Comparison of ENCODE assay signal across 10 cellular contexts in the genomic region with DNA sequence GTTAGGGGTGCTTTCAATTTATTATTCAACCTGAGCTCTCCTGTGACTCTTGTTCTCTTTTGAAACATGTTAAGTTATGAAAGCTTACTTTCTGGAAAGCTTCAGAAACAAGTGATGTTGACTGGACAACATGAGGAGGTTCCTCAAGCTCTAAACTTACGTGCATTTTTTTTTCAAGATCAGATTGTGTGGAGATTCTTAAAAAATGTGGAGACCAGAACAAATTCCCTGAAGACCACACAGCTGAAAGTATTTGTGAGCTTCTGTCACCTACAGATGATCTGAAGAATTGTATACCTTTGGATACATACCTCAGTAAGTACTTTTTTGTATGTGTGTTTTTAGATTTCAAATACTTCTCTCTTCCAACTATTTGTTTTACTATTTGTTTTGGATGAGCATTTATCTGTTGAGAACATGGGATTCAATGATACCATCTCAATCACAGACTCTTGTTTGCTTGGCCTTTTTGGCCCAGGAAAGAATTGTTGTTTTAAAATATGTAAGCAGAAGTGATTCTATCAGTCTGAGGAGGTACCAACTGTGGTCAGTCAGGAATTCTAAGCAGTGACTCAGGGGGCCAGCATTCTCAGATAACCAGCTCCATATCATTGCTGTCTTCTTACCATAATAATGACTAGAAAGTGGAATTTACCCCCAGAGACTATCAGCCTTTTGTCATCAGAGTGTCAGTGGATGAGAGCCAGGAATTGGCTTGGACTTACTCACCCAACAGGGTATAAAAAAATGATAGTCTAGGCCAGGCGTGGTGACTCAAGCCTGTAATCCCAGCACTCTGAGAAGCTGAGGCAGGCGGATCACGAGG. TPM values are rescaled to one million over a fixed set of nuclear protein-coding genes. Genes with fewer than 3 reads are reported as not detected.
A peak's percentile ranks its signal among the peaks of the same experiment; 100 is the strongest.
DNase-seq lines count a peak whose midpoint lies in the region; ATAC-seq, FAIRE-seq and TF ChIP-seq lines count a peak whose summit lies in the region.
"Had no signal": no experiment of that assay in that cellular context is flagged by ENCODE, and none has a peak within 500 bp of the region (broad histone marks: within the 10 kb centered on the region; RNA-seq: fewer than 3 reads in every experiment).

No MANE protein-coding gene starts in this region.

- peaks cover 56% of the 10 kb centered on the region for H3F3A ChIP-seq in SK-N-SH (replicated peaks; ENCODE audit: insufficient read depth)

- no peaks in the 10 kb centered on the region for H3K9me3 ChIP-seq in SK-N-SH
- no peaks in the 10 kb centered on the region for H3K9me3 ChIP-seq in skeletal muscle satellite cell (replicated peaks; ENCODE audit: low read length)
- no peaks in the 10 kb centered on the region for H3K9me3 ChIP-seq in CD4-positive, alpha-beta T cell (ENCODE audit: control insufficient read depth, low read length)

- TF ChIP-seq CTCF in SK-N-SH (IDR thresholded peaks at IDR 0.05), result no peak
- TF ChIP-seq CTCF in foreskin fibroblast (IDR thresholded peaks at IDR 0.05; ENCODE audit: low read depth, low read length), result no peak
- TF ChIP-seq CTCF in CD4-positive, alpha-beta T cell (IDR thresholded peaks at IDR 0.05), result no peak

- H3K4me3 Mint-ChIP-seq in CD4-positive, alpha-beta T cell, result no peak overlapping the region
- H3K4me3 Mint-ChIP-seq: central memory CD8-positive, alpha-beta T cell; memory B cell had no signal

- no peak overlapping the region for H3K27ac Mint-ChIP-seq in CD4-positive, alpha-beta T cell

- no peaks in the 10 kb centered on the region for H3K27me3 Mint-ChIP-seq in CD4-positive, alpha-beta T cell
- H3K27me3 Mint-ChIP-seq: central memory CD8-positive, alpha-beta T cell; memory B cell had no signal

- peak; percentile 64 for DNase-seq in H4 (ENCODE audit: low spot score)
- DNase-seq in SK-N-SH, result no peak
- DNase-seq in foreskin fibroblast, result peak; percentile 98
- no peak for DNase-seq in NCI-H524 (lab: John Stamatoyannopoulos, UW)
- no peak for DNase-seq in stimulated activated naive CD8-positive, alpha-beta T cell treated with anti-CD3 and anti-CD28 coated beads, Interleukin-15, Interleukin-2, amounts not matched to agents 100 U/mL and 50 U/mL, for 24 hours
- no peak for DNase-seq in GM12892 (ENCODE audit: insufficient read length)
- DNase-seq in CD4-positive, alpha-beta T cell, result no peak

- CTCF ChIA-PET in SK-N-SH (lab: Yijun Ruan, JAX), result interaction anchor here (0.5 to 6.4 kb wide), 34 partner anchors 10 to 422 kb away, joined by 3 to 167 read pairs (median 4); a partner anchor contains a TSS
- CTCF ChIA-PET in CD4-positive, alpha-beta T cell (lab: Charles Lee), result interaction anchor here (0.6 to 10.0 kb wide), 11 partner anchors 10 to 104 kb away, joined by 3 to 122 read pairs (median 8); a partner anchor contains a TSS

- H3K27me3 ChIP-seq in SK-N-SH (ENCODE audit: insufficient read depth) (no peaks in the 10 kb centered on the region), skeletal muscle satellite cell (ENCODE audit: control insufficient read depth, insufficient read depth, low read length) (no peaks in the 10 kb centered on the region)
- H3K27me3 ChIP-seq in CD4-positive, alpha-beta T cell (ENCODE audit: control insufficient read depth, insufficient read depth, low read length), result no peaks in the 10 kb centered on the region

- POLR2A ChIA-PET in SK-N-SH (lab: Yijun Ruan, JAX), result no interaction called here
- POLR2A ChIA-PET in CD4-positive, alpha-beta T cell (lab: Charles Lee), result interaction anchor here (1.1 to 2.3 kb wide), 6 partner anchors 42 to 88 kb away, joined by 4 to 11 read pairs (median 7); a partner anchor contains a TSS

- peak overlapping the region; percentile 77 to 90; a peak in 3 of 4 replicates for H3K27ac ChIP-seq in SK-N-SH (ENCODE audit: low read depth in 2 of 2, low read length in 1 of 2)
- no peak overlapping the region for H3K27ac ChIP-seq in CD4-positive, alpha-beta T cell (ENCODE audit: low read depth, low read length)

- no peak for FAIRE-seq in GM12892 (lab: Jason Lieb, UNC)

- H3K4me1 Mint-ChIP-seq in CD4-positive, alpha-beta T cell (ENCODE audit: low read depth), result peaks cover 10% of the 10 kb centered on the region

- 9% methylated on average over 4 of the region's 4 CpGs for WGBS in SK-N-SH (ENCODE audit: low lambda C conversion rate)

- H3K9ac ChIP-seq in SK-N-SH (peak overlapping the region; percentile 22; the same call in 1 of the 2 replicates), skeletal muscle satellite cell (ENCODE audit: low read depth, low read length) (peak overlapping the region; percentile 38)

- peak; percentile 56 to 99 for TF ChIP-seq EP300 in SK-N-SH (IDR thresholded peaks at IDR 0.05; ENCODE audit: borderline replicate concordance in 1 of 2, low read depth in 1 of 2, low read length in 1 of 2)

- H3K4me1 ChIP-seq in SK-N-SH (ENCODE audit: control insufficient read depth in 1 of 2, insufficient read depth in 2 of 2, low read depth in 1 of 2, low read length in 1 of 2) (peaks cover 0 to 32% of the 10 kb centered on the region in 2 experiments; a peak in 3 of 4 replicates), skeletal muscle satellite cell (ENCODE audit: control insufficient read depth, insufficient read depth, low read length) (peaks cover 40% of the 10 kb centered on the region)

- ATAC-seq in stimulated activated naive CD8-positive, alpha-beta T cell treated with anti-CD3 and anti-CD28 coated beads, Interleukin-15, Interleukin-2, amounts not matched to agents 100 U/mL and 50 U/mL, for 24 hours, result no peak
- ATAC-seq in CD4-positive, alpha-beta T cell (ENCODE audit: poor library complexity), result no peak

- H3K4me2 ChIP-seq in SK-N-SH (peak overlapping the region; percentile 8; the same call in 1 of the 2 replicates), skeletal muscle satellite cell (ENCODE audit: low read length) (peak overlapping the region; percentile 31)

- H3K36me3 ChIP-seq in SK-N-SH (replicated peaks in 1 of 2; ENCODE audit: control insufficient read depth in 1 of 2, insufficient read depth in 2 of 2, low read length in 1 of 2) (peaks cover 7 to 16% of the 10 kb centered on the region in 2 experiments), skeletal muscle satellite cell (ENCODE audit: insufficient read depth, low read length) (peaks cover 3% of the 10 kb centered on the region)

- no peak overlapping the region for H2AFZ ChIP-seq in SK-N-SH (ENCODE audit: low read depth)

- no peaks in the 10 kb centered on the region for H3K9me2 ChIP-seq in SK-N-SH

- intact Hi-C loops in CD4-positive, alpha-beta T cell (cut with DNase I, micrococcal nuclease), result loop anchor here in 1 of 2 experiments (2.0 kb wide), 1 partner anchor 35 kb away; a partner anchor contains a TSS

- no peaks in the 10 kb centered on the region for H4K20me1 ChIP-seq in SK-N-SH (ENCODE audit: insufficient read depth)

- H3K36me3 Mint-ChIP-seq in CD4-positive, alpha-beta T cell (ENCODE audit: low read depth), result peaks cover 16% of the 10 kb centered on the region
- H3K36me3 Mint-ChIP-seq: memory B cell had no signal

- no peaks in the 10 kb centered on the region for H3K9me3 Mint-ChIP-seq in CD4-positive, alpha-beta T cell
- H3K9me3 Mint-ChIP-seq: central memory CD8-positive, alpha-beta T cell; memory B cell had no signal

- no peak for TF ChIP-seq POLR2A in GM12892 (IDR thresholded peaks at IDR 0.05; ENCODE audit: low read depth, low read length)

- no peaks in the 10 kb centered on the region for H3K79me2 ChIP-seq in SK-N-SH (ENCODE audit: insufficient read depth)

- H3K4me3 ChIP-seq in SK-N-SH (ENCODE audit: low read depth in 2 of 2, low read length in 1 of 2) (no peak overlapping the region), foreskin fibroblast (ENCODE audit: low read depth in 1 of 2, low read length in 2 of 2) (no peak overlapping the region), skeletal muscle satellite cell (ENCODE audit: low read length) (no peak overlapping the region)

- no peak for TF ChIP-seq RAD21 in SK-N-SH (IDR thresholded peaks at IDR 0.05; ENCODE audit: low read length)

TF ChIP-seq in SK-N-SH, 30 proteins besides CTCF, POLR2A, EP300 and RAD21 (continues in another document):
- peak; percentile 94 for TF ChIP-seq FOXM1 (IDR thresholded peaks at IDR 0.05; ENCODE audit: low read depth)
- TF ChIP-seq ELF1 (IDR thresholded peaks at IDR 0.05), result peak; percentile 33; the same call in 1 of the 2 replicates
- TF ChIP-seq TEAD4 (IDR thresholded peaks at IDR 0.05; ENCODE audit: borderline replicate concordance, insufficient read depth), result peak; percentile 100
- TF ChIP-seq, protein P1, sequence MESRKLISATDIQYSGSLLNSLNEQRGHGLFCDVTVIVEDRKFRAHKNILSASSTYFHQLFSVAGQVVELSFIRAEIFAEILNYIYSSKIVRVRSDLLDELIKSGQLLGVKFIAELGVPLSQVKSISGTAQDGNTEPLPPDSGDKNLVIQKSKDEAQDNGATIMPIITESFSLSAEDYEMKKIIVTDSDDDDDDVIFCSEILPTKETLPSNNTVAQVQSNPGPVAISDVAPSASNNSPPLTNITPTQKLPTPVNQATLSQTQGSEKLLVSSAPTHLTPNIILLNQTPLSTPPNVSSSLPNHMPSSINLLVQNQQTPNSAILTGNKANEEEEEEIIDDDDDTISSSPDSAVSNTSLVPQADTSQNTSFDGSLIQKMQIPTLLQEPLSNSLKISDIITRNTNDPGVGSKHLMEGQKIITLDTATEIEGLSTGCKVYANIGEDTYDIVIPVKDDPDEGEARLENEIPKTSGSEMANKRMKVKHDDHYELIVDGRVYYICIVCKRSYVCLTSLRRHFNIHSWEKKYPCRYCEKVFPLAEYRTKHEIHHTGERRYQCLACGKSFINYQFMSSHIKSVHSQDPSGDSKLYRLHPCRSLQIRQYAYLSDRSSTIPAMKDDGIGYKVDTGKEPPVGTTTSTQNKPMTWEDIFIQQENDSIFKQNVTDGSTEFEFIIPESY (IDR thresholded peaks at IDR 0.05; ENCODE audit: borderline replicate concordance, low read depth), result peak; percentile 84; the same call in 1 of the 2 replicates
- peak; percentile 88 for TF ChIP-seq POLR2AphosphoS5 (IDR thresholded peaks at IDR 0.05; ENCODE audit: low read depth, low read length)
- TF ChIP-seq, protein P2, sequence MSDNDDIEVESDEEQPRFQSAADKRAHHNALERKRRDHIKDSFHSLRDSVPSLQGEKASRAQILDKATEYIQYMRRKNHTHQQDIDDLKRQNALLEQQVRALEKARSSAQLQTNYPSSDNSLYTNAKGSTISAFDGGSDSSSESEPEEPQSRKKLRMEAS (IDR thresholded peaks at IDR 0.05; ENCODE audit: low read depth), result peak; percentile 69
- TF ChIP-seq GATA2 (CRISPR knock-in tag; IDR thresholded peaks at IDR 0.05), result no peak
- no peak for TF ChIP-seq MXI1 (IDR thresholded peaks at IDR 0.05; ENCODE audit: low read depth, low read length)
- TF ChIP-seq RXRA (IDR thresholded peaks at IDR 0.05; ENCODE audit: borderline replicate concordance, low read depth), result peak; percentile 92
- peak; percentile 97 for TF ChIP-seq FOSL2 (IDR thresholded peaks at IDR 0.05; ENCODE audit: borderline replicate concordance, low read depth)

RNA-seq across cellular contexts. Expression of a gene that starts 34.4 kb away (rescaled TPM):
- total RNA-seq in H4 (2014; rRNA removed; shearing (Covaris generic)), result 5.5 and 9.7 TPM in 2 replicates
- 38.3 and 40.1 TPM in 2 replicates for polyA plus RNA-seq in SK-N-SH (2012; rRNA removed)
- 38.4 and 43.1 TPM in 2 replicates for polyA plus RNA-seq in SK-N-SH (2012; cell fraction: cytosol; rRNA removed)
- 25.0 and 25.4 TPM in 2 replicates for polyA plus RNA-seq in SK-N-SH (2012; cell fraction: nucleus; rRNA removed)
- total RNA-seq in skeletal muscle satellite cell (2012; rRNA removed), result 15.2 and 37.6 TPM in 2 replicates
- 4.0 TPM for polyA plus RNA-seq in GM12892 (2012; ENCODE audit: missing spikeins)
- 10 to 100 TPM; 13.6 to 13.7 TPM for total RNA-seq in CD4-positive, alpha-beta T cell

Comparison
In these comparisons a context has a peak if more than half of its experiments do, and no peak if none do; other contexts are left out.
1. DNase-seq: peak in H4 (single experiment) and foreskin fibroblast (2 of 2); none in SK-N-SH (single experiment), NCI-H524 (0 of 2), stimulated activated naive CD8-positive, alpha-beta T cell treated with anti-CD3 and anti-CD28 coated beads, Interleukin-15, Interleukin-2, amounts not matched to agents 100 U/mL and 50 U/mL, for 24 hours (single experiment), GM12892 (single experiment) and CD4-positive, alpha-beta T cell (0 of 10).